In the genomic region with DNA sequence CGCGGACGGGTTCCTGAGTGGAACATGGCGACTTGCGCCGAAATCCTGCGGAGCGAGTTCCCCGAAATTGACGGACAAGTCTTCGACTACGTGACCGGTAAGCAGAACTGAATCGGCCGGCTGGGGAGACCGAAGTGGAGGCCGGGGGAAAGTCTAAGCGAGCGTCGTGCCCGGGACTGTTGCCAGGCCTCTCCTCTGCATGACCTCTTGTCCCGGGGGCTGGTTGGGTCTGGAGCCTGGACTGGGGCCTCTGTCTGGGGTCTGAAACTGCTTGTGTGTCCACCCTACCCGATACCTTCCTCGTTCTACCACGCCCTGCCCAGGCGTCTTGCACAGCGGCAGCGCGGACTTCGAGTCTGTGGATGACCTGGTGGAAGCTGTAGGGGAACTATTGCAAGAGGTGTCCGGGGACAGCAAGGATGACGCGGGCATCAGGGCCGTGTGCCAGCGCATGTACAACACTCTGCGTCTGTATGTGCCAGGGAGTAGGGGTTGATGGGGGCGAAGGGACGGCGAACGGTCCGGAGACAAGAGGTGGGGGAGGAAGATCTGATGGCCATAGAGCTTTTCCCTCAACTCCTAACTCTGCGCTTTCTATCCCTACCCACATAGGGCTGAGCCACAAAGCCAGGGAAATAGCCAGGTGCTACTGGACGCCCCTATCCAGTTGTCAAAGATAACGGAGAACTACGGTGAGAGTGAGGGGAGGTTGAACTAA, we compare ENCODE assay signal across 8 cellular contexts. TPM values are rescaled to one million over a fixed set of nuclear protein-coding genes. Genes with fewer than 3 reads are reported as not detected.
A peak's percentile ranks its signal among the peaks of the same experiment; 100 is the strongest.
DNase-seq lines count a peak whose midpoint lies in the region; ATAC-seq lines count a peak whose summit lies in the region.

A gene with protein sequence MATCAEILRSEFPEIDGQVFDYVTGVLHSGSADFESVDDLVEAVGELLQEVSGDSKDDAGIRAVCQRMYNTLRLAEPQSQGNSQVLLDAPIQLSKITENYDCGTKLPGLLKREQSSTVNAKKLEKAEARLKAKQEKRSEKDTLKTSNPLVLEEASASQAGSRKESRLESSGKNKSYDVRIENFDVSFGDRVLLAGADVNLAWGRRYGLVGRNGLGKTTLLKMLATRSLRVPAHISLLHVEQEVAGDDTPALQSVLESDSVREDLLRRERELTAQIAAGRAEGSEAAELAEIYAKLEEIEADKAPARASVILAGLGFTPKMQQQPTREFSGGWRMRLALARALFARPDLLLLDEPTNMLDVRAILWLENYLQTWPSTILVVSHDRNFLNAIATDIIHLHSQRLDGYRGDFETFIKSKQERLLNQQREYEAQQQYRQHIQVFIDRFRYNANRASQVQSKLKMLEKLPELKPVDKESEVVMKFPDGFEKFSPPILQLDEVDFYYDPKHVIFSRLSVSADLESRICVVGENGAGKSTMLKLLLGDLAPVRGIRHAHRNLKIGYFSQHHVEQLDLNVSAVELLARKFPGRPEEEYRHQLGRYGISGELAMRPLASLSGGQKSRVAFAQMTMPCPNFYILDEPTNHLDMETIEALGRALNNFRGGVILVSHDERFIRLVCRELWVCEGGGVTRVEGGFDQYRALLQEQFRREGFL (plus strand): TSS at position 16 of the 718 bp plus-strand sequence. CDS start 9 bp downstream, at position 25.

- peaks cover 49 to 68% of the 10 kb centered on the region in 2 donors for H3K36me3 ChIP-seq in duodenal mucosa (ENCODE audit: control insufficient read depth in 1 of 2, insufficient read depth in 2 of 2, low read length in 2 of 2)

- peak within 1 kb of the TSS; percentile 96 for H3K9ac ChIP-seq in duodenal mucosa (ENCODE audit: low read depth in 1 of 2, low read length in 2 of 2)

- peak; percentile 14 for ATAC-seq in HG02610 (IDR thresholded peaks at IDR 0.05; ENCODE audit: unreplicated experiment)

- H3K27ac ChIP-seq in duodenal mucosa (ENCODE audit: low read depth, low read length): peak within 1 kb of the TSS; percentile 67

- no peaks in the 10 kb centered on the region for H3K27me3 ChIP-seq in duodenal mucosa (ENCODE audit: control insufficient read depth in 1 of 2, insufficient read depth in 2 of 2, low read length in 2 of 2)

- no peaks in the 10 kb centered on the region for H3K9me3 ChIP-seq in duodenal mucosa (ENCODE audit: control insufficient read depth in 1 of 2, low read length in 2 of 2)

- H3K4me1 ChIP-seq in duodenal mucosa (ENCODE audit: control insufficient read depth in 1 of 2, insufficient read depth in 2 of 2, low read length in 2 of 2): peaks cover 18 to 21% of the 10 kb centered on the region in 2 donors

- peak within 1 kb of the TSS; percentile 98 to 99 for H3K4me3 ChIP-seq in duodenal mucosa (ENCODE audit: low read depth in 1 of 2, low read length in 2 of 2)

- DNase-seq in NCI-H1105 (lab: John Stamatoyannopoulos, UW): peak; percentile 37
- DNase-seq in NCI-H1105 treated with DMSO at 0.1 percent for 48 hours (lab: John Stamatoyannopoulos, UW): no peak
- DNase-seq in OCI-M1 (lab: John Stamatoyannopoulos, UW): peak; percentile 60
- DNase-seq in mesenteric fat pad (ENCODE audit: low spot score): no peak
- DNase-seq in ureter (ENCODE audit: low spot score): no peak
- no peak for DNase-seq in effector CD4-positive, alpha-beta T cell

RNA-seq across cellular contexts. Expression of the gene that starts here (rescaled TPM):
- total RNA-seq in mesenteric fat pad: 81.1 TPM
- total RNA-seq in ureter: 77.6 TPM

Comparison
In these comparisons a context has a peak if more than half of its experiments do, and no peak if none do; other contexts are left out.
1. DNase-seq: peak in NCI-H1105 (single experiment) and OCI-M1 (single experiment); none in NCI-H1105 treated with DMSO at 0.1 percent for 48 hours (single experiment), mesenteric fat pad (single experiment), ureter (single experiment) and effector CD4-positive, alpha-beta T cell (single experiment).